25 cellular contexts compared by ENCODE assay signal in the genomic region with DNA sequence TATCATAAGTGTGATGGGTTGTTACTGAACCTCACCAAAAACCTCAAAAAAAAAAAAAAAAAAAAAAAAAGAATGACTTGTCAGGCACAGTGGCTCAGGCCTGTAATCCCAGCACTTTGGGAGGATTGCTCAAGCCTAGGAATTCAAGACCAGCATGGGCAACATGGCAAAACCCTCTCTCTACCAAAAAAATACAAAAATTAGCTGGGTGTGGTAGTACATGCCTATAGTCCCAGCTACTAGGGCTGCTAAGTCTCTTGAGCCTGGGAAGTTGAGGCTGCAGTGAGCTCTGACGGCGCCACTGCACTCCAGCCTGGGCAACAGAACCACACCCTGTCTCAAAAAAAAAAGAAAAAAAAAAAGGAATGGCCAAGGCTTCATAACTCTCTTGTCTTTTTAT.
"Had no signal": no experiment of that assay in that cellular context is flagged by ENCODE, and none has a peak within 500 bp of the region (broad histone marks: within the 10 kb centered on the region; RNA-seq: fewer than 3 reads in every experiment).

No MANE protein-coding gene starts in this region.

- H3K36me3 ChIP-seq: adrenal gland, Peyer's patch had no signal

- H3K9me3 ChIP-seq: adrenal gland, Peyer's patch, SJSA1 had no signal

- H3K27ac ChIP-seq: adrenal gland, Peyer's patch, RWPE1, SJSA1 had no signal

- H3K27me3 ChIP-seq: adrenal gland, Peyer's patch, SJSA1 had no signal

- ATAC-seq: activated T-cell treated with anti-CD3 and anti-CD28 coated beads, Interleukin-2, amount 50 U/mL, for 4 hours; SK-N-SH treated with all-trans-retinoic acid at 6 μM for 48 hours had no signal

- DNase-seq: activated CD4-positive, alpha-beta memory T cell treated with anti-CD3 and anti-CD28 coated beads for 36 hours; activated CD4-positive, alpha-beta T cell treated with anti-CD3 and anti-CD28 coated beads, Interleukin-2, amount 10 ng/mL, durations not matched to agents 7 days and 5 days; activated CD4-positive, CD25-positive, alpha-beta regulatory T cell; activated CD8-positive, alpha-beta memory T cell treated with anti-CD3 and anti-CD28 coated beads for 24 hours; activated effector memory CD4-positive, alpha-beta T cell treated with anti-CD3 and anti-CD28 coated beads, Interleukin-2, amount 50 U/mL, for 16 hours; activated naive CD4-positive, alpha-beta T cell treated with Interleukin-2 at 50 U/mL for 16 hours; activated T-cell treated with anti-CD3 and anti-CD28 coated beads, Interleukin-2, amount 50 U/mL, for 4 hours; anterior cingulate cortex; Kasumi-1; KBM-7; NCI-H1105 treated with DMSO at 0.1 percent for 48 hours; NCI-H1436 treated with DMSO at 0.1 percent for 48 hours; NCI-H187; NCI-H2081; NCI-H510A treated with DMSO at 0.1 percent for 48 hours; NCI-H69; NK-92 treated with Interleukin-12 subunit alpha and Interleukin-12 subunit beta, amount 100 ng/mL, for 24 hours; SHP77; T-helper 2 cell; T1000 had no signal

- H3K4me1 ChIP-seq: adrenal gland, Peyer's patch, SJSA1 had no signal

- H3K4me3 ChIP-seq: adrenal gland, Peyer's patch, SJSA1 had no signal
